Comparison of ENCODE assay signal across 1 cellular context in genomic region chr10:35336084-35336831, GRCh38.
A peak's percentile ranks its signal among the peaks of the same experiment; 100 is the strongest.
TF ChIP-seq lines count a peak whose summit lies in the region.

TSS of gene CCNY (plus strand) at chr10:35336509. CDS start at chr10:35337054, 545 bp downstream.

TF ChIP-seq in GM12878, 131 proteins besides CTCF, POLR2A, EP300 and RAD21 (continued from another document and continues in another):
- TF ChIP-seq BCL3 (IDR thresholded peaks at IDR 0.05; ENCODE audit: borderline replicate concordance, insufficient read depth, low read depth, low read length, poor library complexity, severe bottlenecking) (peak; percentile 31), BMI1 (IDR thresholded peaks at IDR 0.05; ENCODE audit: borderline replicate concordance) (no peak), MXI1 (IDR thresholded peaks at IDR 0.05; ENCODE audit: low read depth, low read length) (no peak), NR2F1 (conservative IDR thresholded peaks at IDR 0.05) (0 out of 2 replicates have a peak, but pooled peaks have one; percentile 36), ATF7 (IDR thresholded peaks at IDR 0.05; ENCODE audit: low read depth) (no peak), ZNF384 (IDR thresholded peaks at IDR 0.05; ENCODE audit: borderline replicate concordance, low read depth, low read length) (no peak), E4F1 (IDR thresholded peaks at IDR 0.05; ENCODE audit: borderline replicate concordance, partially characterized antibody) (no peak), TCF12 (IDR thresholded peaks at IDR 0.05; ENCODE audit: low read depth, low read length) (no peak), CBFB (IDR thresholded peaks at IDR 0.05; ENCODE audit: low read depth) (no peak), HDAC2 (IDR thresholded peaks at IDR 0.05) (no peak), CHD4 (IDR thresholded peaks at IDR 0.05) (no peak), NRF1 (conservative IDR thresholded peaks at IDR 0.05; ENCODE audit: low read depth, low read length) (no peak), HCFC1 (IDR thresholded peaks at IDR 0.05; ENCODE audit: low read length) (no peak), IKZF2 (IDR thresholded peaks at IDR 0.05) (no peak), CUX1 (IDR thresholded peaks at IDR 0.05; ENCODE audit: insufficient replicate concordance, low read depth, low read length) (no peak), E2F8 (IDR thresholded peaks at IDR 0.05; ENCODE audit: low read depth, partially characterized antibody) (no peak), WRNIP1 (IDR thresholded peaks at IDR 0.05; ENCODE audit: borderline replicate concordance, low read depth, low read length) (no peak), ATF3 (IDR thresholded peaks at IDR 0.05; ENCODE audit: borderline replicate concordance, extremely low read depth, low read depth, low read length) (no peak), HSF1 (IDR thresholded peaks at IDR 0.05; ENCODE audit: low read depth, low read length) (no peak), NBN (IDR thresholded peaks at IDR 0.05) (no peak), POU2F2 (IDR thresholded peaks at IDR 0.05; ENCODE audit: borderline replicate concordance, low read depth, low read length) (no peak), REST (IDR thresholded peaks at IDR 0.05; ENCODE audit: low read depth, low read length) (no peak), USF2 (IDR thresholded peaks at IDR 0.05; ENCODE audit: borderline replicate concordance, low read depth, low read length) (no peak), STAT1 (conservative IDR thresholded peaks at IDR 0.05) (no peak), ZBTB40 (IDR thresholded peaks at IDR 0.05; ENCODE audit: borderline replicate concordance) (peak; percentile 37; the same call in 1 of the 2 replicates), PKNOX1 (IDR thresholded peaks at IDR 0.05) (no peak), USF1 (IDR thresholded peaks at IDR 0.05; ENCODE audit: borderline replicate concordance, extremely low read length, insufficient read depth, low read depth, low read length) (no peak)
